Comparison of ENCODE assay signal across 1 cellular context in the genomic region with DNA sequence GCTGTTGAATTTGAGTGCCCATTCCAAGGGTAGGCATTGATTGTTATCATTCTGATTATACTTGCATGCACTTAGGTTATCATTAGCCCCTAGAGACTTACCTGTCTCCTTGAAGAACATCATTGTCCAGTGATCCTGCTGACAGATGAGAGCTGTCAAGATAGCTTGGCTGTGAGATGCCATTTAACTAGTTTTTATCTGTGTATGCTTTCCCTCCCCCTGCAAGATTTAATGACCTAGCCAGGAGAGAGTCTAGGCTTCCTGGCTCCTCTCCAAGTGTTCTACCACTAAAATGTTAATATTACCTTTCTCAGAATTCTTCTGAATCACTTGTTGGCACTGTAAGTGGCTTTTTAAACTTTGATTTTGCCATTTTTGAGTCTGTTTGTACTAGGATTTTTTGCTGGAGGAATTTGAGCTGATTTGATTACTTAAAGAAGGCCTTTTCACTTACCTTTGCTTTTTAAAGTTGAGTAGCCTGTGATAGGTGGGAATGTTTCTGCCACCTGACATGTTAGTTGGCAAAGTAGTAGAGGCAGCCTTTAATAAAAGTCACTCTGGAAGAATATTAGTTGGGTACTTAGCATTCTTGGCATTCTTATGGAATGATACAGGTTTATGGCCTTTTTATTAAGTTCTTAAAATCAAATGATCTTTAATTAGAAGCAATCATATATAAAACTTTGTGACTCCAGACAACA.
A peak's percentile ranks its signal among the peaks of the same experiment; 100 is the strongest.
TF ChIP-seq lines count a peak whose summit lies in the region.

No MANE protein-coding gene starts in this region.

TF ChIP-seq in SK-N-SH treated with all-trans-retinoic acid at 6 μM for 48 hours, 23 proteins besides CTCF, POLR2A, EP300 and RAD21 (continued from another document):
- TF ChIP-seq, protein P1, sequence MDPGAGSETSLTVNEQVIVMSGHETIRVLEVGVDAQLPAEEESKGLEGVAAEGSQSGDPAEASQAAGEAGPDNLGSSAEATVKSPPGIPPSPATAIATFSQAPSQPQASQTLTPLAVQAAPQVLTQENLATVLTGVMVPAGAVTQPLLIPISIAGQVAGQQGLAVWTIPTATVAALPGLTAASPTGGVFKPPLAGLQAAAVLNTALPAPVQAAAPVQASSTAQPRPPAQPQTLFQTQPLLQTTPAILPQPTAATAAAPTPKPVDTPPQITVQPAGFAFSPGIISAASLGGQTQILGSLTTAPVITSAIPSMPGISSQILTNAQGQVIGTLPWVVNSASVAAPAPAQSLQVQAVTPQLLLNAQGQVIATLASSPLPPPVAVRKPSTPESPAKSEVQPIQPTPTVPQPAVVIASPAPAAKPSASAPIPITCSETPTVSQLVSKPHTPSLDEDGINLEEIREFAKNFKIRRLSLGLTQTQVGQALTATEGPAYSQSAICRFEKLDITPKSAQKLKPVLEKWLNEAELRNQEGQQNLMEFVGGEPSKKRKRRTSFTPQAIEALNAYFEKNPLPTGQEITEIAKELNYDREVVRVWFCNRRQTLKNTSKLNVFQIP (CRISPR knock-in tag; IDR thresholded peaks at IDR 0.05; ENCODE audit: borderline replicate concordance, low read depth), result no peak; the same call in 1 of the 2 replicates
- TF ChIP-seq ISL1 (CRISPR knock-in tag; IDR thresholded peaks at IDR 0.05) (peak; percentile 98), ZFP3 (CRISPR knock-in tag; IDR thresholded peaks at IDR 0.05) (0 out of 2 replicates have a peak, but pooled peaks have one; percentile 56), ZC3H10 (CRISPR knock-in tag; IDR thresholded peaks at IDR 0.05) (peak; percentile 73), TOX (CRISPR knock-in tag; IDR thresholded peaks at IDR 0.05; ENCODE audit: borderline replicate concordance) (no peak)
- TF ChIP-seq, protein P2, sequence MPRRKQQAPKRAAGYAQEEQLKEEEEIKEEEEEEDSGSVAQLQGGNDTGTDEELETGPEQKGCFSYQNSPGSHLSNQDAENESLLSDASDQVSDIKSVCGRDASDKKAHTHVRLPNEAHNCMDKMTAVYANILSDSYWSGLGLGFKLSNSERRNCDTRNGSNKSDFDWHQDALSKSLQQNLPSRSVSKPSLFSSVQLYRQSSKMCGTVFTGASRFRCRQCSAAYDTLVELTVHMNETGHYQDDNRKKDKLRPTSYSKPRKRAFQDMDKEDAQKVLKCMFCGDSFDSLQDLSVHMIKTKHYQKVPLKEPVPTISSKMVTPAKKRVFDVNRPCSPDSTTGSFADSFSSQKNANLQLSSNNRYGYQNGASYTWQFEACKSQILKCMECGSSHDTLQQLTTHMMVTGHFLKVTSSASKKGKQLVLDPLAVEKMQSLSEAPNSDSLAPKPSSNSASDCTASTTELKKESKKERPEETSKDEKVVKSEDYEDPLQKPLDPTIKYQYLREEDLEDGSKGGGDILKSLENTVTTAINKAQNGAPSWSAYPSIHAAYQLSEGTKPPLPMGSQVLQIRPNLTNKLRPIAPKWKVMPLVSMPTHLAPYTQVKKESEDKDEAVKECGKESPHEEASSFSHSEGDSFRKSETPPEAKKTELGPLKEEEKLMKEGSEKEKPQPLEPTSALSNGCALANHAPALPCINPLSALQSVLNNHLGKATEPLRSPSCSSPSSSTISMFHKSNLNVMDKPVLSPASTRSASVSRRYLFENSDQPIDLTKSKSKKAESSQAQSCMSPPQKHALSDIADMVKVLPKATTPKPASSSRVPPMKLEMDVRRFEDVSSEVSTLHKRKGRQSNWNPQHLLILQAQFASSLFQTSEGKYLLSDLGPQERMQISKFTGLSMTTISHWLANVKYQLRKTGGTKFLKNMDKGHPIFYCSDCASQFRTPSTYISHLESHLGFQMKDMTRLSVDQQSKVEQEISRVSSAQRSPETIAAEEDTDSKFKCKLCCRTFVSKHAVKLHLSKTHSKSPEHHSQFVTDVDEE (CRISPR knock-in tag; IDR thresholded peaks at IDR 0.05), result no peak
TF ChIP-seq in SK-N-SH treated with all-trans-retinoic acid at 6 μM for 48 hours: peak in this region for 10.
